ENCODE assay signal across 35 cellular contexts in genomic region chr7:104450861-104451260, GRCh38.
"Had no signal": no experiment of that assay in that cellular context is flagged by ENCODE, and none has a peak within 500 bp of the region (broad histone marks: within the 10 kb centered on the region; RNA-seq: fewer than 3 reads in every experiment).

No MANE protein-coding gene starts in this region.

- H3K4me2 ChIP-seq: KMS-11 had no signal

- H3K4me3 ChIP-seq: MG63 had no signal

- H3K27me3 ChIP-seq: MG63 had no signal

- H3K36me3 ChIP-seq: MG63 had no signal

- H3K27ac ChIP-seq: KMS-11 had no signal

- DNase-seq: Karpas-422, Kasumi-1, KG1, MG63, MM.1S, NCI-H1048, NCI-H1092, NCI-H1092 treated with DMSO at 0.1 percent for 48 hours, NCI-H1105, NCI-H1105 treated with DMSO at 0.1 percent for 48 hours, NCI-H1417, NCI-H1417 treated with DMSO at 0.1 percent for 48 hours, NCI-H1436, NCI-H1436 treated with DMSO at 0.1 percent for 48 hours, NCI-H146, NCI-H1694, NCI-H1694 treated with DMSO at 0.1 percent for 48 hours, NCI-H187, NCI-H187 treated with DMSO at 0.1 percent for 48 hours, NCI-H1930, NCI-H2029, NCI-H2029 treated with DMSO at 0.1 percent for 48 hours, NCI-H2081, NCI-H2081 treated with DMSO at 0.1 percent for 48 hours, NCI-H2107, NCI-H2171, NCI-H2171 treated with DMSO at 0.1 percent for 48 hours, NCI-H2227 treated with DMSO at 0.1 percent for 48 hours, NCI-H226, NCI-H345, NCI-H446, NCI-H446 treated with DMSO at 0.1 percent for 48 hours, NCI-H510A, NCI-H510A treated with DMSO at 0.1 percent for 48 hours had no signal

- H3K9me3 ChIP-seq: MG63 had no signal

- H3K9ac ChIP-seq: KMS-11 had no signal
